1 cellular context compared by ENCODE assay signal in the genomic region with DNA sequence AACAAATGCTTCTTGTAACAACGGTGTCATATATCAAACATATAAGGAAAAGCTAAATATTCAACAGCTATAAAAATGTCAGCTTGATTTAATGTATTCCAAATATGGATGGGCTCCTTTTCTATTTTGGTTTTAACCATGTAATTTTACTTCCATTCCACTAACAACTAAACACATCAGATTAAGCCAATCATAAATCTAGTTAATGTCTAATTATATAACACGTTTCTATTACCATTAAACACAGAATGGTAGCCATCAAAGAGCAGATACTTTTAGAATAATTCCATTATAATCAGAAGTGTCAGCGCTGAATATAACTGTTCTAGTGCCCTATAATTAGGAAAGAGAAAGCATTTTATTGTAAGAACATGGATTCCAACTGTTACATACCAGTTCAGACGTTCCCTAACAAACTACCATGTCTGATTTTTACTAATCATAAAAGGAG.
TF ChIP-seq lines count a peak whose summit lies in the region.

No MANE protein-coding gene starts in this region.

TF ChIP-seq in SK-N-SH treated with all-trans-retinoic acid at 6 μM for 48 hours, 23 proteins besides CTCF, POLR2A, EP300 and RAD21 (continued from another document):
- TF ChIP-seq CREB5 (CRISPR knock-in tag; IDR thresholded peaks at IDR 0.05; ENCODE audit: low read depth): no peak
- TF ChIP-seq ZC3H10 (CRISPR knock-in tag; IDR thresholded peaks at IDR 0.05): no peak
- TF ChIP-seq, protein P1, sequence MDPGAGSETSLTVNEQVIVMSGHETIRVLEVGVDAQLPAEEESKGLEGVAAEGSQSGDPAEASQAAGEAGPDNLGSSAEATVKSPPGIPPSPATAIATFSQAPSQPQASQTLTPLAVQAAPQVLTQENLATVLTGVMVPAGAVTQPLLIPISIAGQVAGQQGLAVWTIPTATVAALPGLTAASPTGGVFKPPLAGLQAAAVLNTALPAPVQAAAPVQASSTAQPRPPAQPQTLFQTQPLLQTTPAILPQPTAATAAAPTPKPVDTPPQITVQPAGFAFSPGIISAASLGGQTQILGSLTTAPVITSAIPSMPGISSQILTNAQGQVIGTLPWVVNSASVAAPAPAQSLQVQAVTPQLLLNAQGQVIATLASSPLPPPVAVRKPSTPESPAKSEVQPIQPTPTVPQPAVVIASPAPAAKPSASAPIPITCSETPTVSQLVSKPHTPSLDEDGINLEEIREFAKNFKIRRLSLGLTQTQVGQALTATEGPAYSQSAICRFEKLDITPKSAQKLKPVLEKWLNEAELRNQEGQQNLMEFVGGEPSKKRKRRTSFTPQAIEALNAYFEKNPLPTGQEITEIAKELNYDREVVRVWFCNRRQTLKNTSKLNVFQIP (CRISPR knock-in tag; IDR thresholded peaks at IDR 0.05; ENCODE audit: borderline replicate concordance, low read depth): no peak
- no peak for TF ChIP-seq BACH2 (CRISPR knock-in tag; IDR thresholded peaks at IDR 0.05; ENCODE audit: borderline replicate concordance)
- TF ChIP-seq ZNF8 (CRISPR knock-in tag; IDR thresholded peaks at IDR 0.05): no peak
- no peak for TF ChIP-seq TSHZ2 (CRISPR knock-in tag; IDR thresholded peaks at IDR 0.05)
- TF ChIP-seq PPARA (CRISPR knock-in tag; IDR thresholded peaks at IDR 0.05; ENCODE audit: borderline replicate concordance): no peak
- TF ChIP-seq ESRRG (CRISPR knock-in tag; IDR thresholded peaks at IDR 0.05): no peak
- no peak for TF ChIP-seq TCF4 (CRISPR knock-in tag; IDR thresholded peaks at IDR 0.05; ENCODE audit: borderline replicate concordance)
- no peak for TF ChIP-seq GLIS3 (CRISPR knock-in tag; IDR thresholded peaks at IDR 0.05)
- no peak for TF ChIP-seq ZNF565 (CRISPR knock-in tag; conservative IDR thresholded peaks at IDR 0.05; ENCODE audit: low read depth)
- no peak for TF ChIP-seq ZFP30 (CRISPR knock-in tag; IDR thresholded peaks at IDR 0.05)
- no peak for TF ChIP-seq TOX (CRISPR knock-in tag; IDR thresholded peaks at IDR 0.05; ENCODE audit: borderline replicate concordance)
- TF ChIP-seq CSRNP3 (CRISPR knock-in tag; IDR thresholded peaks at IDR 0.05): no peak
